ENCODE assay signal across 12 cellular contexts in the genomic region with DNA sequence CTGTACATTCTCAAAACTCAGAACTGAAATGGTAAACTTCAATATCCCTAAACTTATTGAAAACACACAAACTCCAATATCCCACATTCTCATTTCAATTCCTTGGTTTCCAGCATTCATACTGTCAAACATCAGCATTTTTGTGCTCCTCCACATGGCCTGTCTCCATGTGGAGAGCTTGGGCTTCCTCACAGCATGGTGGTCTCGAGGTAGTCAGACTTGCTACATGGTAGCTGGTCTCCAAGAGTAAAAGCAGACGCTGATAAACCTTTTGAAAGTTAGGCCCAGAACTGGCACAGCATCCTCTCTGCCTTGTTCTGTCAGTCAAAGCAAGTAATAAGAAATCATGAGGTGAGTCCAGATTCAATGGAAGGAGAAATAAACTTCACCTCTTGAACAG.
DNase-seq lines count a peak whose midpoint lies in the region; ATAC-seq and TF ChIP-seq lines count a peak whose summit lies in the region.
"Had no signal": no experiment of that assay in that cellular context is flagged by ENCODE, and none has a peak within 500 bp of the region (broad histone marks: within the 10 kb centered on the region; RNA-seq: fewer than 3 reads in every experiment).

No MANE protein-coding gene starts in this region.

- no peaks in the 10 kb centered on the region for H3K27me3 ChIP-seq in ACC112 (ENCODE audit: insufficient read depth, low read length)
- no peaks in the 10 kb centered on the region for H3K27me3 ChIP-seq in body of pancreas

- DNase-seq in body of pancreas (no peak), naive B cell (no peak), NCI-H2171 (lab: John Stamatoyannopoulos, UW) (no peak), NOMO-1 treated with dmso at 0.1 percent for 144 hours (lab: John Stamatoyannopoulos, UW; ENCODE audit: unreplicated experiment) (no peak), NCI-H1092 treated with DMSO at 0.1 percent for 48 hours (lab: John Stamatoyannopoulos, UW) (no peak), NCI-H446 (lab: John Stamatoyannopoulos, UW) (no peak)
- DNase-seq: C1 segment of cervical spinal cord; effector CD4-positive, alpha-beta T cell; NCI-H2171 treated with DMSO at 0.1 percent for 48 hours had no signal

- no peaks in the 10 kb centered on the region for H3K27me3 Mint-ChIP-seq in naive B cell

- peaks cover 21 to 30% of the 10 kb centered on the region in 2 donors for H3K36me3 Mint-ChIP-seq in naive B cell

- H3K9me3 ChIP-seq in KOPT-K1 (ENCODE audit: insufficient read depth, low read length, poor library complexity, severe bottlenecking) = no peaks in the 10 kb centered on the region
- no peaks in the 10 kb centered on the region for H3K9me3 ChIP-seq in body of pancreas

- TF ChIP-seq POLR2A in body of pancreas (IDR thresholded peaks at IDR 0.05) = no peak

- peaks cover 59 to 70% (median 66%) of the 10 kb centered on the region in 3 donors for H3K4me1 Mint-ChIP-seq in naive B cell

- ATAC-seq in body of pancreas (no peak), naive B cell (ENCODE audit: low read depth in 2 of 2) (no peak)

- H3K4me3 Mint-ChIP-seq in naive B cell = peak overlapping the region in 7 of 8 donors; percentile 37 to 87 (median 47)

- H3K27ac Mint-ChIP-seq in naive B cell = peak overlapping the region; percentile 93 to 100 (median 95)

- H3K36me3 ChIP-seq in ACC112 (ENCODE audit: insufficient read depth, low read length) (no peaks in the 10 kb centered on the region), KOPT-K1 (ENCODE audit: insufficient read depth, low read length) (no peaks in the 10 kb centered on the region), body of pancreas (replicated peaks in 1 of 2; ENCODE audit: insufficient read depth in 1 of 2, low read depth in 2 of 2) (no peaks in the 10 kb centered on the region)

- H3K27ac ChIP-seq in ACC112 (ENCODE audit: low read depth, low read length) (peak overlapping the region; percentile 72), KOPT-K1 (ENCODE audit: low read depth, low read length, poor library complexity, severe bottlenecking) (peak overlapping the region; percentile 75), body of pancreas (peak overlapping the region; percentile 62 to 81 (median 71))
- H3K27ac ChIP-seq: SK-N-MC had no signal

- 94% methylated on average over 2 of the region's 2 CpGs for WGBS in body of pancreas, 2 donors

- intact Hi-C loops in body of pancreas (cut with DNase I) = no loop called here

- peaks cover 0 to 4% (median 0%) of the 10 kb centered on the region in 7 donors for H3K9me3 Mint-ChIP-seq in naive B cell

- no peak overlapping the region for H2AFZ ChIP-seq in ACC112 (ENCODE audit: low read length, unreplicated experiment)

- H3K4me1 ChIP-seq in ACC112 (ENCODE audit: control insufficient read depth, insufficient read depth, low read length, unreplicated experiment) (peaks cover 28% of the 10 kb centered on the region), body of pancreas (peaks cover 39% of the 10 kb centered on the region)

- TF ChIP-seq CTCF in body of pancreas (IDR thresholded peaks at IDR 0.05) = no peak

- H3K79me2 ChIP-seq in ACC112 (ENCODE audit: control insufficient read depth, insufficient read depth, low read length, unreplicated experiment) = no peaks in the 10 kb centered on the region

- H3K4me3 ChIP-seq in ACC112 (ENCODE audit: low read depth, low read length) (no peak overlapping the region), body of pancreas (no peak overlapping the region)
- H3K4me3 ChIP-seq: SK-N-MC had no signal
